ENCODE assay signal across 17 cellular contexts in genomic region chr6:39381535-39382140, GRCh38.
"Had no signal": no experiment of that assay in that cellular context is flagged by ENCODE, and none has a peak within 500 bp of the region (broad histone marks: within the 10 kb centered on the region; RNA-seq: fewer than 3 reads in every experiment).

No MANE protein-coding gene starts in this region.

- DNase-seq: effector memory CD4-positive, alpha-beta T cell; heart left ventricle; hippocampal formation; left colon; left ventricle myocardium superior; mesenchymal stem cell; midbrain; occipital lobe; psoas muscle; retina; right lobe of liver; stimulated activated CD4-positive, alpha-beta T cell treated with anti-CD3 and anti-CD28 coated beads, Interleukin-4, amount 100 ng/mL, for 24 hours; tibial artery; upper lobe of right lung had no signal

- ATAC-seq: esophagus mucosa; heart left ventricle; left colon; natural killer cell treated with Interleukin-12 subunit alpha and Interleukin-12 subunit beta and Interleukin-15 and Interleukin-18, amount 100 ng/mL, for 72 hours; psoas muscle; right lobe of liver; stimulated activated memory B cell treated with anti-CD40 and anti-IgM and Interleukin-4, amounts not matched to agents 10 μg/mL and 1 μg/mL and 100 μg/mL, for 72 hours; upper lobe of right lung had no signal
